ENCODE assay signal across 14 cellular contexts in the genomic region with DNA sequence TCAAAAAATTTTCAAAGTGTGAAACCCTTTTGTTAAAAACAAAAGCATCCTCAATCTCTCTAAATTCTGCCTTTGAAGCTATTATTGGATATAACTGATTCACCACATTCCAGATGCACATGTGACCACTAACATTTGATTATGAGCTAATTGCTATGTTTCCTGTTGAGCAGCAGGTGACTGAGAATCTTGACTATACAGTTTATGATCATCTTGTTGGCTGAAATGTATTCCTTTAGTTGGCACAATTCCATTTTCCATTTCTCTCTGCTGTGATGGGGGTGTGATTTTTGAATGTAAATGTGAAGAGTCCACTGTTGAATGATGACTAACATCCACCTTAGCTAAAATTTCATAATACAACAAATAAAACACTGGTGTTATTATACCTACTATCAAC. TPM values are rescaled to one million over a fixed set of nuclear protein-coding genes. Genes with fewer than 3 reads are reported as not detected.
DNase-seq lines count a peak whose midpoint lies in the region; ATAC-seq and TF ChIP-seq lines count a peak whose summit lies in the region.
"Had no signal": no experiment of that assay in that cellular context is flagged by ENCODE, and none has a peak within 500 bp of the region (broad histone marks: within the 10 kb centered on the region; RNA-seq: fewer than 3 reads in every experiment).

No MANE protein-coding gene starts in this region.

- H3F3A ChIP-seq in neural progenitor cell (ENCODE audit: low read depth): peaks cover 8% of the 10 kb centered on the region

- H3K27me3 Mint-ChIP-seq in H9 (ENCODE audit: low read depth) (no peaks in the 10 kb centered on the region), neural progenitor cell (ENCODE audit: insufficient read depth, low read depth) (no peaks in the 10 kb centered on the region)

- H2BK15ac ChIP-seq in H9 (ENCODE audit: low read depth, low read length): no peak overlapping the region

- H4K20me1 ChIP-seq in BLaER1: no peaks in the 10 kb centered on the region
- no peaks in the 10 kb centered on the region for H4K20me1 ChIP-seq in H9 (ENCODE audit: control insufficient read depth, insufficient read depth, insufficient read length)
- H4K20me1 ChIP-seq in neural progenitor cell (ENCODE audit: low read depth): no peaks in the 10 kb centered on the region

- no peak overlapping the region for H4K91ac ChIP-seq in H9 (ENCODE audit: insufficient read length, low read depth, low read length)

- no peaks in the 10 kb centered on the region for H3K23me2 ChIP-seq in H9 (ENCODE audit: insufficient read length, low read depth, low read length, poor library complexity, severe bottlenecking)

- H3K27me3 ChIP-seq in BLaER1: no peaks in the 10 kb centered on the region
- no peaks in the 10 kb centered on the region for H3K27me3 ChIP-seq in H9 (ENCODE audit: insufficient read depth, low read length)
- H3K27me3 ChIP-seq in neural progenitor cell: no peaks in the 10 kb centered on the region
- H3K27me3 ChIP-seq: ascending aorta had no signal

- H4K8ac ChIP-seq in H9 (replicated peaks; ENCODE audit: insufficient read length, low read depth, low read length): no peak overlapping the region

- no peak overlapping the region for H3K23ac ChIP-seq in H9 (ENCODE audit: insufficient read length, low read depth, low read length)

- peaks cover 48% of the 10 kb centered on the region for H3K36me3 ChIP-seq in BLaER1
- H3K36me3 ChIP-seq in neural progenitor cell: no peaks in the 10 kb centered on the region

- H3K36me3 Mint-ChIP-seq in H9 (ENCODE audit: insufficient read depth in 1 of 3, low read depth in 3 of 3) (peaks cover 4 to 29% (median 28%) of the 10 kb centered on the region in 3 experiments; a peak in 6 of 7 replicates), neural progenitor cell (peaks cover 32% of the 10 kb centered on the region)

- TF ChIP-seq CTCF in H9 (conservative IDR thresholded peaks at IDR 0.05) (no peak), choroid plexus epithelial cell (conservative IDR thresholded peaks at IDR 0.05; ENCODE audit: low read depth, low read length) (no peak), neural progenitor cell (IDR thresholded peaks at IDR 0.05) (no peak)

- H3K9ac ChIP-seq in BLaER1 (no peak overlapping the region), H9 (ENCODE audit: extremely low read depth, insufficient read length, low read length) (no peak overlapping the region), neural progenitor cell (no peak overlapping the region)

- H2AK5ac ChIP-seq in H9 (ENCODE audit: insufficient read length, low read length): no peak overlapping the region

- no peak for DNase-seq in H9
- DNase-seq in NCI-H345 (lab: John Stamatoyannopoulos, UW): peak; percentile 85
- DNase-seq in choroid plexus epithelial cell (ENCODE audit: low read depth): peak; percentile 79
- DNase-seq in neural progenitor cell (ENCODE audit: low spot score): no peak
- DNase-seq in activated naive CD4-positive, alpha-beta T cell (lab: John Stamatoyannopoulos, UW): no peak
- DNase-seq: H7; NCI-H187 treated with DMSO at 0.1 percent for 48 hours; stimulated activated CD4-positive, alpha-beta T cell treated with anti-CD3 and anti-CD28 coated beads, Interleukin-2, amount 100 ng/mL, for 48 hours; T-helper 1 cell had no signal

- H2BK20ac ChIP-seq in H9 (ENCODE audit: low read depth, low read length, poor library complexity, severe bottlenecking): no peak overlapping the region

- no peak overlapping the region for H3K18ac ChIP-seq in H9 (ENCODE audit: insufficient read length, low read depth, low read length)

- H2BK5ac ChIP-seq in H9 (ENCODE audit: insufficient read length, low read length): no peak overlapping the region

- H3K79me1 ChIP-seq in H9 (ENCODE audit: insufficient read depth, low read depth, low read length, poor library complexity, severe bottlenecking): no peaks in the 10 kb centered on the region

- H3K79me2 ChIP-seq in H9 (ENCODE audit: insufficient read depth, low read length) (no peaks in the 10 kb centered on the region), neural progenitor cell (ENCODE audit: low read depth) (no peaks in the 10 kb centered on the region)

- no peak overlapping the region for H3K4ac ChIP-seq in H9 (ENCODE audit: low read depth, low read length)

- H2AFZ ChIP-seq in H9 (ENCODE audit: low read length) (no peak overlapping the region), neural progenitor cell (replicated peaks) (no peak overlapping the region)

- H3K9me3 ChIP-seq in BLaER1 (no peaks in the 10 kb centered on the region), H9 (ENCODE audit: control insufficient read depth, low read depth, low read length) (no peaks in the 10 kb centered on the region), neural progenitor cell (ENCODE audit: low read depth) (no peaks in the 10 kb centered on the region)
- H3K9me3 ChIP-seq: ascending aorta had no signal

- no peak overlapping the region for H3K14ac ChIP-seq in H9 (ENCODE audit: insufficient read depth, low read length)

- peak overlapping the region; percentile 28 for H3K4me2 ChIP-seq in BLaER1
- no peak overlapping the region for H3K4me2 ChIP-seq in H9 (ENCODE audit: insufficient read depth, insufficient read length, low read length)
- H3K4me2 ChIP-seq in neural progenitor cell: no peak overlapping the region

- no peak overlapping the region for H2BK12ac ChIP-seq in H9 (ENCODE audit: insufficient read length, low read depth, low read length)

- H3K9me3 Mint-ChIP-seq in H9: no peaks in the 10 kb centered on the region
- H3K9me3 Mint-ChIP-seq in neural progenitor cell: no peaks in the 10 kb centered on the region

- H3K4me3 ChIP-seq in BLaER1 (no peak overlapping the region), choroid plexus epithelial cell (ENCODE audit: low read depth, low read length) (no peak overlapping the region), neural progenitor cell (no peak overlapping the region)
- H3K4me3 ChIP-seq: ascending aorta had no signal

- H3K27ac Mint-ChIP-seq in H9: peak overlapping the region in 2 of 3 experiments; percentile 7 to 86; a peak in 3 of 7 replicates
- H3K27ac Mint-ChIP-seq in neural progenitor cell: no peak overlapping the region

- H3T11ph ChIP-seq in H9 (ENCODE audit: low read length): no peak overlapping the region

- ATAC-seq in GM18907 (IDR thresholded peaks at IDR 0.05; ENCODE audit: unreplicated experiment): no peak
- no peak for ATAC-seq in HG02970 (IDR thresholded peaks at IDR 0.05; ENCODE audit: low FRiP score, unreplicated experiment)

- H3K4me1 ChIP-seq in BLaER1: peaks cover 15% of the 10 kb centered on the region
- H3K4me1 ChIP-seq in H9 (ENCODE audit: insufficient read depth, low read length): no peaks in the 10 kb centered on the region
- no peaks in the 10 kb centered on the region for H3K4me1 ChIP-seq in neural progenitor cell
- H3K4me1 ChIP-seq: ascending aorta had no signal

- H3K27ac ChIP-seq in BLaER1 (no peak overlapping the region; the same call in 1 of the 2 replicates), H9 (ENCODE audit: insufficient read length, low read depth, low read length) (no peak overlapping the region), neural progenitor cell (no peak overlapping the region)
- H3K27ac ChIP-seq: ascending aorta had no signal

- H3K4me1 Mint-ChIP-seq in H9: no peaks in the 10 kb centered on the region
- no peaks in the 10 kb centered on the region for H3K4me1 Mint-ChIP-seq in neural progenitor cell

- H3K56ac ChIP-seq in H9 (ENCODE audit: insufficient read length, low read depth, low read length): no peak overlapping the region

- no peak overlapping the region for H2BK120ac ChIP-seq in H9 (ENCODE audit: low read depth, low read length, poor library complexity, severe bottlenecking)

- no peak overlapping the region for H4K5ac ChIP-seq in H9 (ENCODE audit: insufficient read length, low read depth, low read length)

- H3K4me3 Mint-ChIP-seq in H9 (no peak overlapping the region), neural progenitor cell (no peak overlapping the region)

RNA-seq across cellular contexts. Expression of gene LYSMD3, which starts 10.7 kb away (rescaled TPM):
- total RNA-seq in H9 (2021) (14.0 and 16.5 TPM in 2 replicates), neural progenitor cell (ENCODE audit: low replicate concordance) (8.2 and 16.3 TPM in 2 replicates)

RNA-seq across cellular contexts. Expression of gene ADGRV1, which starts 39.9 kb away (rescaled TPM):
- total RNA-seq in H9 (2021): 55.4 and 64.8 TPM in 2 replicates
- 127 and 151 TPM in 2 replicates for total RNA-seq in neural progenitor cell (ENCODE audit: low replicate concordance)
- total RNA-seq: subcutaneous adipose tissue had no signal

RNA-seq across cellular contexts. Expression of gene POLR3G, which starts 44.0 kb away (rescaled TPM):
- 73.6 and 75.4 TPM in 2 replicates for total RNA-seq in H9 (2021)
- 4.4 and 8.4 TPM in 2 replicates for total RNA-seq in neural progenitor cell (ENCODE audit: low replicate concordance)

RNA-seq across cellular contexts. Expression of gene MBLAC2, which starts 44.1 kb away (rescaled TPM):
- total RNA-seq in H9 (2021): 4.7 and 4.9 TPM in 2 replicates
- 5.1 and 5.7 TPM in 2 replicates for total RNA-seq in neural progenitor cell (ENCODE audit: low replicate concordance)

Comparison
In these comparisons a context has a peak if more than half of its experiments do, and no peak if none do; other contexts are left out.
1. DNase-seq: peak in NCI-H345 (single experiment) and choroid plexus epithelial cell (single experiment); none in H9 (single experiment), neural progenitor cell (single experiment) and activated naive CD4-positive, alpha-beta T cell (0 of 4).